9 cellular contexts compared by ENCODE assay signal in the genomic region with DNA sequence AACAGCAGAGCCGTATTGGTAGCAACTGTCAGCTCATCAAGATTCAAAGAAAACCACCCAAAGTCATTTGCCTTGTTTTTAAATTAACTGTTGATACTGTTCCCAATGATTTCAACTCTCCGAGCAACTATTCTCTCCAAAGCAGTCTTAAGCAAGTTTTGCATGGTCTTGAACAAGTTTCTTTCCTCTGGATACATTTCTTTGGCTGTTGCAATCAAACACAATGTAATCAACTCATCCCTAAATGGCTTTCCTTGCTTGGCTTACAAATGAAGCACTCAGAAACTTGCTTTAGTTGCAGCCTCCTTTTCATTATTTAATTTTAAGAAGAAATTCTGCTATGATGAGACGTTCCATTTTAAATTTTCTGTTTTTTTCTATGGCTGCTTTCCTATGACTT. TPM values are rescaled to one million over a fixed set of nuclear protein-coding genes. Genes with fewer than 3 reads are reported as not detected.
"Had no signal": no experiment of that assay in that cellular context is flagged by ENCODE, and none has a peak within 500 bp of the region (broad histone marks: within the 10 kb centered on the region; RNA-seq: fewer than 3 reads in every experiment).

No MANE protein-coding gene starts in this region.

- H3K4me3 Mint-ChIP-seq: GM23338, H9 had no signal

- H3K4me3 ChIP-seq: GM23338, K562 had no signal

- H3K9me3 Mint-ChIP-seq: GM23338 had no signal

- H3K4me2 ChIP-seq: GM23338 had no signal

- DNase-seq: H9, HCEC 1CT, KG1 had no signal

- ATAC-seq: GM23338, HepG2, K562 had no signal

- H3K27ac ChIP-seq: HL-60 had no signal

- FAIRE-seq: H1, H54, HepG2, K562 had no signal

- H3K27ac Mint-ChIP-seq: GM23338, H9 had no signal

RNA-seq across cellular contexts. Expression of a gene that starts 15.5 kb away (rescaled TPM):
- total RNA-seq: GM23338, H1, H9 had no signal
- polyA plus RNA-seq: GM23338, H1, K562 had no signal
